ENCODE assay signal across 10 cellular contexts in genomic region chr21:33198346-33199135, GRCh38. TPM values are rescaled to one million over a fixed set of nuclear protein-coding genes. Genes with fewer than 3 reads are reported as not detected.
DNase-seq lines count a peak whose midpoint lies in the region; ATAC-seq and TF ChIP-seq lines count a peak whose summit lies in the region.
"Had no signal": no experiment of that assay in that cellular context is flagged by ENCODE, and none has a peak within 500 bp of the region (broad histone marks: within the 10 kb centered on the region; RNA-seq: fewer than 3 reads in every experiment).

No MANE protein-coding gene starts in this region.

- DNase-seq in Ammon's horn (ENCODE audit: low spot score) (peak; percentile 87), NOMO-1 (lab: John Stamatoyannopoulos, UW; ENCODE audit: unreplicated experiment in 2 of 2) (peak; percentile 82 to 91), fibroblast of gingiva (ENCODE audit: low read depth) (peak; percentile 63), occipital lobe (lab: John Stamatoyannopoulos, UW) (peak; percentile 28), NCI-H187 treated with DMSO at 0.1 percent for 48 hours (lab: John Stamatoyannopoulos, UW) (no peak), GM10248 (ENCODE audit: extremely low spot score) (no peak)
- DNase-seq in activated naive CD4-positive, alpha-beta T cell (lab: John Stamatoyannopoulos, UW) = no peak
- DNase-seq: kidney, SHP77 treated with DMSO at 0.1 percent for 48 hours had no signal

- POLR2A ChIA-PET in GM10248 (lab: Yijun Ruan, JAX) = no interaction called here

- no peak for TF ChIP-seq CTCF in GM10248 (IDR thresholded peaks at IDR 0.05; ENCODE audit: control extremely low read depth, extremely low read depth, low read depth, missing control alignments)

- no peak for ATAC-seq in esophagus mucosa

- CTCF ChIA-PET in GM10248 (lab: Yijun Ruan, JAX) = interaction anchor here (0.8 to 3.7 kb wide), 21 partner anchors 19 to 407 kb away, joined by 3 to 74 read pairs (median 6); partner anchors contain the start of gene TMEM50B

RNA-seq across cellular contexts. Expression of gene IFNAR2, which starts 31.2 kb away (rescaled TPM):
- 9.5 TPM for total RNA-seq in occipital lobe
- total RNA-seq in esophagus mucosa = 7.7 TPM

Comparison
In these comparisons a context has a peak if more than half of its experiments do, and no peak if none do; other contexts are left out.
1. DNase-seq: peak in Ammon's horn (single experiment), NOMO-1 (2 of 2), fibroblast of gingiva (single experiment) and occipital lobe (single experiment); none in NCI-H187 treated with DMSO at 0.1 percent for 48 hours (single experiment), activated naive CD4-positive, alpha-beta T cell (0 of 4) and GM10248 (single experiment).